ENCODE assay signal across 18 cellular contexts in the genomic region with DNA sequence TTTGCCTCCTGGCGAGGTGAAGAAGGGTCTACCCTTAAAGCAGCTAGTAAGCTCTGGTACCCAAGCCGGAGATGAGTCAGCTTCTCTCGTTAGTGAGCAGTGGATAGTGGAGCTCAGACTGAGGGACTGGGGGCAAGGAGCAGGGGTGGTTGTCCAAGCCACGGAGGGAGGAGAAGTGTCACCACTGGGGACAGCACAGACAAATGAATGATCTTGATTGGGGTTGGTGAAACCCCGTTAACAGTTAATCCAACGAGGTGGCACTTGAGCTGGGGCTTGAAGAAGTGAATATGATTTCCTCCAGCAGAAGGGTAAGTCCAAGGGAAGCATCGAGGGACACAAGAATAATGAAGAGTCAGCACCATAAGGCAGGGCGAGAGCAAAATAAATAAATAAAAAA. TPM values are rescaled to one million over a fixed set of nuclear protein-coding genes. Genes with fewer than 3 reads are reported as not detected.
DNase-seq lines count a peak whose midpoint lies in the region; ATAC-seq, FAIRE-seq and TF ChIP-seq lines count a peak whose summit lies in the region.
"Had no signal": no experiment of that assay in that cellular context is flagged by ENCODE, and none has a peak within 500 bp of the region (broad histone marks: within the 10 kb centered on the region; RNA-seq: fewer than 3 reads in every experiment).

No MANE protein-coding gene starts in this region.

- POLR2A ChIA-PET in GM12878 (lab: Charles Lee) = interaction anchor here (0.7 to 2.7 kb wide), 8 partner anchors 10 to 39 kb away, joined by 3 to 17 read pairs (median 4); no protein-coding TSS in a partner anchor

- SMC1A ChIA-PET in GM12878 (lab: Charles Lee; ENCODE audit: uncharacterized antibody, unreplicated experiment) = interaction anchor here (0.7 to 4.0 kb wide), 13 partner anchors 11 to 335 kb away, joined by 3 to 43 read pairs (median 10); no protein-coding TSS in a partner anchor

- no TSS peak for BruUV-seq in GM12878 (replicated peaks; lab: Mats Ljungman, UMichigan)

- H3K9me3 Mint-ChIP-seq in activated T-cell treated with anti-CD3 and anti-CD28 coated beads, Interleukin-2, amount 50 U/mL, for 72 hours = no peaks in the 10 kb centered on the region
- H3K9me3 Mint-ChIP-seq in progenitor cell of endocrine pancreas (ENCODE audit: low read depth) = peaks cover 3% of the 10 kb centered on the region
- H3K9me3 Mint-ChIP-seq: activated T-cell treated with anti-CD3 and anti-CD28 coated beads, Interleukin-2, amount 50 U/mL, for 4 hours had no signal

- no peak for TF ChIP-seq RAD21 in GM12878 (IDR thresholded peaks at IDR 0.05; ENCODE audit: insufficient read depth, low read depth, low read length)

- peaks cover 79% of the 10 kb centered on the region for H3K79me2 ChIP-seq in GM12878 (ENCODE audit: control insufficient read depth, insufficient read depth, low read length)

- peaks cover 1 to 3% of the 10 kb centered on the region in 2 experiments; a peak in 2 of 4 replicates for H3K36me3 ChIP-seq in GM12878 (ENCODE audit: control insufficient read depth in 2 of 2, insufficient read depth in 2 of 2, low read length in 1 of 2)
- no peaks in the 10 kb centered on the region for H3K36me3 ChIP-seq in body of pancreas (replicated peaks in 1 of 2; ENCODE audit: insufficient read depth in 1 of 2, low read depth in 2 of 2)
- H3K36me3 ChIP-seq in left ventricle myocardium inferior = no peaks in the 10 kb centered on the region

- no peaks in the 10 kb centered on the region for H3K27me3 ChIP-seq in GM12878 (replicated peaks in 1 of 2; ENCODE audit: control insufficient read depth in 2 of 2, insufficient read depth in 2 of 2, low read length in 1 of 2)
- no peaks in the 10 kb centered on the region for H3K27me3 ChIP-seq in body of pancreas
- H3K27me3 ChIP-seq in left ventricle myocardium inferior (ENCODE audit: low read depth) = no peaks in the 10 kb centered on the region

- no peaks in the 10 kb centered on the region for H3K27me3 Mint-ChIP-seq in activated T-cell treated with anti-CD3 and anti-CD28 coated beads, Interleukin-2, amount 50 U/mL, for 72 hours (ENCODE audit: low read depth)
- no peaks in the 10 kb centered on the region for H3K27me3 Mint-ChIP-seq in progenitor cell of endocrine pancreas
- H3K27me3 Mint-ChIP-seq: activated CD4-positive, alpha-beta T cell treated with anti-CD3 and anti-CD28 coated beads, Interleukin-2, amount 10 ng/mL, durations not matched to agents 7 days and 5 days had no signal

- TF ChIP-seq EP300 in GM12878 (IDR thresholded peaks at IDR 0.05; ENCODE audit: borderline replicate concordance in 1 of 2, control insufficient read depth in 1 of 2, low read depth in 2 of 2, low read length in 2 of 2) = no peak

- DNase-seq in activated T-cell treated with anti-CD3 and anti-CD28 coated beads, Interleukin-2, amount 50 U/mL, for 72 hours = no peak
- no peak for DNase-seq in activated T-cell treated with anti-CD3 and anti-CD28 coated beads, Interleukin-2, amount 50 U/mL, for 1 hour
- DNase-seq in NB4 (ENCODE audit: low read depth) (peak; percentile 68), GM12878 (ENCODE audit: low read depth, low spot score) (no peak), progenitor cell of endocrine pancreas (ENCODE audit: low spot score, unreplicated experiment) (no peak), body of pancreas (no peak), left ventricle myocardium inferior (no peak), GM13976 (ENCODE audit: low spot score) (no peak)
- DNase-seq: ACHN; activated CD4-positive, alpha-beta T cell treated with anti-CD3 and anti-CD28 coated beads, Interleukin-2, amount 10 ng/mL, durations not matched to agents 7 days and 5 days; activated T-cell treated with anti-CD3 and anti-CD28 coated beads, Interleukin-2, amount 50 U/mL, for 4 hours; EL; NCI-H2081 treated with DMSO at 0.1 percent for 48 hours; NCI-H524; stimulated activated CD4-positive, alpha-beta T cell treated with anti-CD3 and anti-CD28 coated beads, Interleukin-1b, Interleukin-23, amount 100 ng/mL, for 48 hours; T-helper 9 cell had no signal

- peak overlapping the region; percentile 75 for H3K27ac Mint-ChIP-seq in activated T-cell treated with anti-CD3 and anti-CD28 coated beads, Interleukin-2, amount 50 U/mL, for 72 hours
- peak overlapping the region; percentile 48 for H3K27ac Mint-ChIP-seq in progenitor cell of endocrine pancreas
- H3K27ac Mint-ChIP-seq: activated CD4-positive, alpha-beta T cell treated with anti-CD3 and anti-CD28 coated beads, Interleukin-2, amount 10 ng/mL, durations not matched to agents 7 days and 5 days had no signal

- H3K4me3 ChIP-seq in NB4 (ENCODE audit: low read depth, low read length) (no peak overlapping the region), GM12878 (no peak overlapping the region), body of pancreas (no peak overlapping the region), left ventricle myocardium inferior (no peak overlapping the region)

- no peak overlapping the region for H3K9ac ChIP-seq in GM12878 (ENCODE audit: control insufficient read depth, insufficient read depth, low read length)

- RAD21 ChIA-PET in GM12878 (lab: Charles Lee; ENCODE audit: unreplicated experiment) = interaction anchor here (1.0 to 4.0 kb wide), 15 partner anchors 10 to 99 kb away, joined by 3 to 32 read pairs (median 7); no protein-coding TSS in a partner anchor

- H4K20me1 ChIP-seq in GM12878 (ENCODE audit: control insufficient read depth, insufficient read depth) = no peaks in the 10 kb centered on the region

- H3K27ac ChIP-seq in GM12878 (ENCODE audit: control insufficient read depth, insufficient read depth) (peak overlapping the region; percentile 79; the same call in 1 of the 2 replicates), body of pancreas (no peak overlapping the region), left ventricle myocardium inferior (replicated peaks) (no peak overlapping the region)

- H3K4me1 ChIP-seq in GM12878 (ENCODE audit: control insufficient read depth, insufficient read depth, low read length) (peaks cover 29% of the 10 kb centered on the region), body of pancreas (peaks cover 3% of the 10 kb centered on the region), left ventricle myocardium inferior (peaks cover 69% of the 10 kb centered on the region)

- CTCF ChIA-PET in GM12878 (lab: Yijun Ruan, JAX) = interaction anchor here (0.6 to 3.3 kb wide), 13 partner anchors 13 to 194 kb away, joined by 3 to 15 read pairs (median 5); no protein-coding TSS in a partner anchor

- intact Hi-C loops in GM12878 (cut with micrococcal nuclease; ENCODE audit: unreplicated experiment) (no loop called here), body of pancreas (cut with DNase I) (no loop called here), left ventricle myocardium inferior (cut with micrococcal nuclease) (no loop called here)

- TF ChIP-seq CTCF in NB4 (IDR thresholded peaks at IDR 0.05; ENCODE audit: low read depth, low read length) (no peak), GM12878 (IDR thresholded peaks at IDR 0.05 in 2 of 3, conservative IDR thresholded peaks at IDR 0.05 in 1 of 3; ENCODE audit: control insufficient read depth in 2 of 3, extremely low read depth in 1 of 3, insufficient read depth in 1 of 3, low read depth in 3 of 3, low read length in 3 of 3) (no peak), progenitor cell of endocrine pancreas (IDR thresholded peaks at IDR 0.05; ENCODE audit: unreplicated experiment) (no peak), body of pancreas (IDR thresholded peaks at IDR 0.05) (no peak), left ventricle myocardium inferior (IDR thresholded peaks at IDR 0.05; ENCODE audit: borderline replicate concordance) (no peak), GM13976 (IDR thresholded peaks at IDR 0.05; ENCODE audit: borderline replicate concordance, control extremely low read depth, extremely low read depth, insufficient read depth, missing control alignments) (no peak)

- whole genome bisulfite sequencing in GM12878 (ENCODE audit: insufficient coverage, insufficient replicate concordance, low lambda C conversion rate, missing lambda C conversion rate) = 93% methylated on average over 8 of the region's 8 CpGs
- 85 to 93% methylated on average over 8 of the region's 8 CpGs for WGBS in body of pancreas, 2 donors

- peaks cover 84% of the 10 kb centered on the region for H3K4me1 Mint-ChIP-seq in activated T-cell treated with anti-CD3 and anti-CD28 coated beads, Interleukin-2, amount 50 U/mL, for 72 hours (ENCODE audit: low read depth)
- peaks cover 21% of the 10 kb centered on the region for H3K4me1 Mint-ChIP-seq in progenitor cell of endocrine pancreas (ENCODE audit: low read depth)

- ATAC-seq in activated T-cell treated with anti-CD3 and anti-CD28 coated beads, Interleukin-2, amount 50 U/mL, for 72 hours (replicated peaks in 1 of 2) = peak; percentile 37 to 40
- peak; percentile 39 for ATAC-seq in GM12878
- ATAC-seq in body of pancreas = no peak
- ATAC-seq: sciatic nerve had no signal

- H3K36me3 Mint-ChIP-seq in activated T-cell treated with anti-CD3 and anti-CD28 coated beads, Interleukin-2, amount 50 U/mL, for 72 hours (ENCODE audit: insufficient read depth in 2 of 2) = peaks cover 5 to 15% of the 10 kb centered on the region in 2 donors
- H3K36me3 Mint-ChIP-seq in progenitor cell of endocrine pancreas (ENCODE audit: insufficient read depth) = peaks cover 15% of the 10 kb centered on the region

- no peak overlapping the region for H2AFZ ChIP-seq in GM12878 (ENCODE audit: control insufficient read depth, low read depth, low read length)

- in situ Hi-C loops in GM12878 (cut with MboI) = no loop called here
- in situ Hi-C loops in GM13976 (cut with MboI; ENCODE audit: low sequenced_read_pairs, unreplicated experiment) = no loop called here

- no peak overlapping the region for H3K4me3 Mint-ChIP-seq in activated T-cell treated with anti-CD3 and anti-CD28 coated beads, Interleukin-2, amount 50 U/mL, for 72 hours
- H3K4me3 Mint-ChIP-seq in progenitor cell of endocrine pancreas (ENCODE audit: low read depth) = no peak overlapping the region
- H3K4me3 Mint-ChIP-seq: activated CD4-positive, alpha-beta T cell treated with anti-CD3 and anti-CD28 coated beads, Interleukin-2, amount 10 ng/mL, durations not matched to agents 7 days and 5 days; activated T-cell treated with anti-CD3 and anti-CD28 coated beads, Interleukin-2, amount 50 U/mL, for 4 hours had no signal

- H3K9me3 ChIP-seq in GM12878 (replicated peaks; ENCODE audit: control insufficient read depth, insufficient read depth, low read length) (no peaks in the 10 kb centered on the region; the same call in 2 of the 3 replicates), body of pancreas (no peaks in the 10 kb centered on the region), left ventricle myocardium inferior (replicated peaks) (no peaks in the 10 kb centered on the region)

- TF ChIP-seq POLR2A in NB4 (IDR thresholded peaks at IDR 0.05; ENCODE audit: extremely low read depth, insufficient read length) (no peak), GM12878 (IDR thresholded peaks at IDR 0.05; ENCODE audit: low read depth, low read length) (no peak), body of pancreas (IDR thresholded peaks at IDR 0.05) (no peak)

- FAIRE-seq in GM12878 (lab: Jason Lieb, UNC) = no peak
- FAIRE-seq: endometrium had no signal

- 0 out of 2 replicates have a peak overlapping the region, but pooled peaks have one; percentile 3 for H3K4me2 ChIP-seq in GM12878 (ENCODE audit: control insufficient read depth, insufficient read depth)

RNA-seq across cellular contexts. Expression of gene JARID2, which starts 43.0 kb away (rescaled TPM):
- total RNA-seq in activated T-cell treated with anti-CD3 and anti-CD28 coated beads, Interleukin-2, amount 50 U/mL, for 72 hours = 10 to 100 TPM; 37.9 to 53.0 TPM
- 86.6 and 96.7 TPM in 2 replicates for total RNA-seq in GM12878 (2013; cell fraction: nucleolus; rRNA removed)
- 11.2 and 11.8 TPM in 2 replicates for total RNA-seq in GM12878 (2014; rRNA removed)
- 12.4 and 13.4 TPM in 2 replicates for total RNA-seq in GM12878 (2014; rRNA removed; fragmentation: Illumina TruSeq; extraction: Trizol)
- total RNA-seq in GM12878 (2021) = 19.7 and 21.1 TPM in 2 replicates
- 5.4 TPM for polyA plus RNA-seq in GM12878 (2011; ENCODE audit: low read depth)
- 17.9 and 21.6 TPM in 2 replicates for polyA plus RNA-seq in GM12878 (2011; rRNA removed)
- polyA plus RNA-seq in GM12878 (2011; cell fraction: cytosol; rRNA removed) = 20.8 and 21.1 TPM in 2 replicates
- polyA plus RNA-seq in GM12878 (2011; cell fraction: nucleus; rRNA removed) = 42.4 and 49.0 TPM in 2 replicates
- 11.3 and 12.0 TPM in 2 replicates for polyA plus RNA-seq in GM12878 (2012)
- 13.7 and 14.6 TPM in 2 replicates for polyA plus RNA-seq in GM12878 (2014; fragmentation: Illumina TruSeq; extraction: Trizol)
- 1 to 10 TPM; 4.2 to 5.2 TPM for polyA plus RNA-seq in GM12878 (2014; fragmentation: Nextera tagmentation; extraction: Ambion mirVana)
- 12.2 and 12.7 TPM in 2 replicates for polyA plus RNA-seq in GM12878 (2014; rRNA removed)
- 1 to 10 TPM; 5.9 to 7.4 TPM for polyA plus RNA-seq in GM12878 (2016; fragmentation: Nextera tagmentation; extraction: Ambion mirVana)
- polyA minus RNA-seq in GM12878 (2011; rRNA and poly(A)+ RNA removed) = 33.6 and 37.9 TPM in 2 replicates
- polyA minus RNA-seq in GM12878 (2011; cell fraction: cytosol; rRNA and poly(A)+ RNA removed) = 12.0 and 16.0 TPM in 2 replicates
- 29.5 and 42.3 TPM in 2 replicates for polyA minus RNA-seq in GM12878 (2011; cell fraction: nucleus; rRNA and poly(A)+ RNA removed)
- 60.9 and 65.6 TPM in 2 replicates for total RNA-seq in progenitor cell of endocrine pancreas
- total RNA-seq in body of pancreas = 1 to 10 TPM; 3.6 to 4.6 TPM
- total RNA-seq in left ventricle myocardium inferior = 6.5 TPM
